Comparison of ENCODE assay signal across 2 cellular contexts in genomic region chr18:12041561-12041960, GRCh38.
TF ChIP-seq lines count a peak whose summit lies in the region.

No MANE protein-coding gene starts in this region.

TF ChIP-seq in SK-N-SH treated with all-trans-retinoic acid at 6 μM for 48 hours, 23 proteins besides CTCF, POLR2A, EP300 and RAD21 (continued from another document):
- TF ChIP-seq PATZ1 (CRISPR knock-in tag; IDR thresholded peaks at IDR 0.05; ENCODE audit: borderline replicate concordance) (no peak), TSHZ2 (CRISPR knock-in tag; IDR thresholded peaks at IDR 0.05) (no peak), POU6F1 (CRISPR knock-in tag; IDR thresholded peaks at IDR 0.05; ENCODE audit: borderline replicate concordance, low read depth) (no peak), ZNF565 (CRISPR knock-in tag; conservative IDR thresholded peaks at IDR 0.05; ENCODE audit: low read depth) (no peak)

TF ChIP-seq in GM12878, 131 proteins besides CTCF, POLR2A, EP300 and RAD21 (continued from another document):
- no peak for TF ChIP-seq HSF1 (IDR thresholded peaks at IDR 0.05; ENCODE audit: low read depth, low read length)
- TF ChIP-seq ZBED1 (IDR thresholded peaks at IDR 0.05; ENCODE audit: borderline replicate concordance), result no peak
- no peak for TF ChIP-seq STAT3 (IDR thresholded peaks at IDR 0.05; ENCODE audit: low read depth, low read length)
- no peak for TF ChIP-seq POU2F2 (IDR thresholded peaks at IDR 0.05; ENCODE audit: borderline replicate concordance, low read depth, low read length)
- no peak for TF ChIP-seq NFXL1 (IDR thresholded peaks at IDR 0.05; ENCODE audit: borderline replicate concordance)
- no peak for TF ChIP-seq MEF2B (IDR thresholded peaks at IDR 0.05; ENCODE audit: partially characterized antibody, poor library complexity, severe bottlenecking)
- TF ChIP-seq PAX5 (IDR thresholded peaks at IDR 0.05; ENCODE audit: borderline replicate concordance, low read depth, low read length), result no peak
- no peak for TF ChIP-seq E2F8 (IDR thresholded peaks at IDR 0.05; ENCODE audit: low read depth, partially characterized antibody)
- no peak for TF ChIP-seq ZNF622 (IDR thresholded peaks at IDR 0.05)
- no peak for TF ChIP-seq E4F1 (IDR thresholded peaks at IDR 0.05; ENCODE audit: borderline replicate concordance, partially characterized antibody)
TF ChIP-seq in GM12878: peak in this region for 0.
